ENCODE assay signal across 8 cellular contexts in genomic region chr22:25057013-25057881, GRCh38.
A peak's percentile ranks its signal among the peaks of the same experiment; 100 is the strongest.
DNase-seq lines count a peak whose midpoint lies in the region; ATAC-seq and TF ChIP-seq lines count a peak whose summit lies in the region.

No MANE protein-coding gene starts in this region.

- H3K36me3 Mint-ChIP-seq in CD4-positive, alpha-beta T cell (ENCODE audit: low read depth), result no peaks in the 10 kb centered on the region

- no peaks in the 10 kb centered on the region for H3K79me2 ChIP-seq in OCI-LY1 (ENCODE audit: insufficient read depth, low read length)

- in situ Hi-C loops in transverse colon (cut with MboI; ENCODE audit: low pct_ligation_motif_present in 1 of 4, low pct_unique_long_range_greater_than_20kb in 1 of 4, low sequenced_read_pairs in 3 of 4), result loop anchor here in 1 of 4 donors (5.0 kb wide), 1 partner anchor 110 kb away; the partner anchor contains the start of gene LHFPL7

- H3K4me1 ChIP-seq in OCI-LY1 (ENCODE audit: insufficient read depth, low read length, severe bottlenecking) (no peaks in the 10 kb centered on the region), esophagus muscularis mucosa (peaks cover 0 to 1% (median 0%) of the 10 kb centered on the region in 4 donors), transverse colon (peaks cover 0 to 25% (median 6%) of the 10 kb centered on the region in 4 donors)

- peak; percentile 80 for TF ChIP-seq CTCF in CD4-positive, alpha-beta T cell (IDR thresholded peaks at IDR 0.05)
- TF ChIP-seq CTCF in OCI-LY1 (IDR thresholded peaks at IDR 0.05; ENCODE audit: low read length) (peak; percentile 79), esophagus muscularis mucosa (IDR thresholded peaks at IDR 0.05) (peak; percentile 70 to 87 (median 78)), transverse colon (IDR thresholded peaks at IDR 0.05) (peak; percentile 80 to 93 (median 84))

- CTCF ChIA-PET in CD4-positive, alpha-beta T cell (lab: Charles Lee), result interaction anchor here (0.7 to 2.4 kb wide), 12 partner anchors 9 to 312 kb away, joined by 3 to 14 read pairs (median 5); no protein-coding TSS in a partner anchor

- H3F3A ChIP-seq in OCI-LY1 (ENCODE audit: insufficient read depth, low read length), result no peaks in the 10 kb centered on the region

- H3K27ac ChIP-seq in CD4-positive, alpha-beta T cell (ENCODE audit: low read depth, low read length), result no peak overlapping the region
- H3K27ac ChIP-seq in OCI-LY1 (ENCODE audit: low read depth, low read length, poor library complexity, severe bottlenecking), result no peak overlapping the region
- H3K27ac ChIP-seq in esophagus muscularis mucosa (replicated peaks in 1 of 4), result no peak overlapping the region
- H3K27ac ChIP-seq in transverse colon, result no peak overlapping the region

- H3K4me3 ChIP-seq in OCI-LY1 (ENCODE audit: low read depth, low read length, poor library complexity, severe bottlenecking) (no peak overlapping the region), esophagus muscularis mucosa (no peak overlapping the region), transverse colon (no peak overlapping the region)

- POLR2A ChIA-PET in CD4-positive, alpha-beta T cell (lab: Charles Lee), result interaction anchor here (0.6 to 1.1 kb wide), 2 partner anchors 11 to 141 kb away, joined by 3 read pairs; no protein-coding TSS in a partner anchor

- H3K36me3 ChIP-seq in OCI-LY1 (ENCODE audit: insufficient read depth, low read length) (no peaks in the 10 kb centered on the region), esophagus muscularis mucosa (no peaks in the 10 kb centered on the region), transverse colon (no peaks in the 10 kb centered on the region)

- DNase-seq in CD4-positive, alpha-beta T cell, result peak; percentile 59 to 85 (median 71)
- DNase-seq in activated T-cell treated with anti-CD3 and anti-CD28 coated beads for 48 hours (ENCODE audit: low read depth), result peak; percentile 79
- no peak for DNase-seq in esophagus muscularis mucosa (ENCODE audit: extremely low spot score)
- peak in 35 of 56 donors; percentile 1 to 79 (median 30) for DNase-seq in nucleus accumbens (lab: John Stamatoyannopoulos, UW)
- DNase-seq in transverse colon, result peak; percentile 82

- H3K27me3 Mint-ChIP-seq in CD4-positive, alpha-beta T cell, result no peaks in the 10 kb centered on the region

- no peak overlapping the region for H3K27ac Mint-ChIP-seq in CD4-positive, alpha-beta T cell

- TF ChIP-seq POLR2A in esophagus muscularis mucosa (IDR thresholded peaks at IDR 0.05; ENCODE audit: low read depth), result no peak
- TF ChIP-seq POLR2A in transverse colon (IDR thresholded peaks at IDR 0.05), result no peak

- H3K4me1 Mint-ChIP-seq in CD4-positive, alpha-beta T cell (ENCODE audit: low read depth), result peaks cover 33% of the 10 kb centered on the region

- no peaks in the 10 kb centered on the region for H3K9me3 Mint-ChIP-seq in CD4-positive, alpha-beta T cell

- no peak overlapping the region for H3K4me3 Mint-ChIP-seq in CD4-positive, alpha-beta T cell

- TF ChIP-seq EP300 in esophagus muscularis mucosa (IDR thresholded peaks at IDR 0.05) (no peak), transverse colon (IDR thresholded peaks at IDR 0.05; ENCODE audit: low read depth) (no peak)

- H3K9me2 ChIP-seq in OCI-LY1 (ENCODE audit: low read depth, low read length), result no peaks in the 10 kb centered on the region

- H2AFZ ChIP-seq in OCI-LY1 (ENCODE audit: low read length), result no peak overlapping the region

- intact Hi-C loops in CD4-positive, alpha-beta T cell (cut with DNase I, micrococcal nuclease), result no loop called here
- intact Hi-C loops in esophagus muscularis mucosa (cut with DNase I), result loop anchor here (5.0 kb wide), 1 partner anchor 120 kb away; no protein-coding TSS in a partner anchor
- intact Hi-C loops in transverse colon (cut with DNase I; ENCODE audit: low total_unique reads), result no loop called here

- H3K9ac ChIP-seq in OCI-LY1 (ENCODE audit: low read length), result no peak overlapping the region

- H4K20me1 ChIP-seq in OCI-LY1 (ENCODE audit: insufficient read depth, low read length), result no peaks in the 10 kb centered on the region

- H3K27me3 ChIP-seq in CD4-positive, alpha-beta T cell (ENCODE audit: control insufficient read depth, insufficient read depth, low read length), result no peaks in the 10 kb centered on the region
- no peaks in the 10 kb centered on the region for H3K27me3 ChIP-seq in OCI-LY1 (ENCODE audit: insufficient read depth, low read length)
- no peaks in the 10 kb centered on the region for H3K27me3 ChIP-seq in esophagus muscularis mucosa
- no peaks in the 10 kb centered on the region for H3K27me3 ChIP-seq in transverse colon

- peak; percentile 55 for ATAC-seq in CD4-positive, alpha-beta T cell (ENCODE audit: poor library complexity)
- ATAC-seq in HG02763 (IDR thresholded peaks at IDR 0.05; ENCODE audit: unreplicated experiment) (peak; percentile 63), HG03342 (IDR thresholded peaks at IDR 0.05; ENCODE audit: unreplicated experiment) (no peak)

- no peak overlapping the region for H3K4me2 ChIP-seq in OCI-LY1 (ENCODE audit: low read length)

- 42% methylated on average over 16 of the region's 23 CpGs for WGBS in esophagus muscularis mucosa
- WGBS in transverse colon (ENCODE audit: low coverage in 1 of 2), 2 donors, result 30 to 42% methylated on average over 4 to 23 of the region's 23 CpGs

- no peaks in the 10 kb centered on the region for H3K9me3 ChIP-seq in CD4-positive, alpha-beta T cell (ENCODE audit: control insufficient read depth, low read length)
- no peaks in the 10 kb centered on the region for H3K9me3 ChIP-seq in OCI-LY1 (ENCODE audit: low read length)
- H3K9me3 ChIP-seq in esophagus muscularis mucosa, result no peaks in the 10 kb centered on the region
- no peaks in the 10 kb centered on the region for H3K9me3 ChIP-seq in transverse colon
